In the genomic region with DNA sequence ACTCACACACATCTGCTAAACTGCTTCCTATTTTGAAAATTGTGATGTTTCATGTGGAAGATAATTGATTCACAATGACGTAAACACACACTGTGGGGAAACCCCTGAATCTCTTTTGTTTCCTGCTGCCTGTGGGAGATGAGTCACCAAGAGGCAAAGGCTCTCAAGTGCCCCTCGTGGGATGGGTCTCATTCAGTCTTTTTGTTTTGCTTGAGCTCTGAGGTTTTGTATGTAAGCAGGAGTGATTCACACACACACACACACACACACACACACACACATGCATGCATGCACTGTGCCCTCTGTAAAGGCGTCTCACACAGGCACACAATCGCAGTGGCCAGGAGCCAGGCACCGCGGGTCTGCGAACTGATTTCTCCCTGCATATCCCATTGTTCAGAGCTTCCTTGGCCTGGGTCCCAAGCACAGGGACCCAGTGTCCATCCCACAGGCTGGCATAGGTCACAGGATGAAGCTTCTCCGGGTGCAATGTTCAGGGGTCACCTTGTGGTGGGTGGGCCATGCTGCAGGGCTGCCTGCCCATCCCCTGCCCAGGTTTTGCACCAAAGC, we compare ENCODE assay signal across 8 cellular contexts. TPM values are rescaled to one million over a fixed set of nuclear protein-coding genes. Genes with fewer than 3 reads are reported as not detected.
DNase-seq lines count a peak whose midpoint lies in the region; ATAC-seq and TF ChIP-seq lines count a peak whose summit lies in the region.

No MANE protein-coding gene starts in this region.

- intact Hi-C loops in HCT116 (cut with micrococcal nuclease) (no loop called here), dorsolateral prefrontal cortex (cut with DNase I) (loop anchor here (1.0 to 10.0 kb wide), 2 partner anchors 45 to 50 kb away; no protein-coding TSS in a partner anchor), posterior cingulate gyrus (cut with DNase I) (loop anchor here (10.0 kb wide), 1 partner anchor 50 kb away; no protein-coding TSS in a partner anchor), body of pancreas (cut with DNase I) (no loop called here)
- intact Hi-C loops in activated CD4-positive, alpha-beta T cell treated with anti-CD3 and anti-CD28 coated beads, Interleukin-2, amount 10 ng/mL, durations not matched to agents 24 days and 14 days (cut with micrococcal nuclease), result loop anchor here (1.0 to 2.0 kb wide), 3 partner anchors 26 to 330 kb away; no protein-coding TSS in a partner anchor

- H2AFZ ChIP-seq in HCT116 (ENCODE audit: low read depth, low read length, poor library complexity, severe bottlenecking), result no peak overlapping the region

- ATAC-seq in HCT116 (no peak), body of pancreas (no peak)

- DNase-seq in GM10266 (ENCODE audit: extremely low spot score) (peak; percentile 88), HCT116 (ENCODE audit: low read depth, low spot score) (no peak), NB4 (ENCODE audit: low read depth) (peak; percentile 87), dorsolateral prefrontal cortex (peak in 5 of 10 donors; percentile 54 to 72 (median 55)), posterior cingulate gyrus (peak in 7 of 10 donors; percentile 6 to 90 (median 53)), NCI-H1694 (lab: John Stamatoyannopoulos, UW) (no peak), body of pancreas (no peak)
- DNase-seq in activated CD4-positive, alpha-beta T cell treated with anti-CD3 and anti-CD28 coated beads, Interleukin-2, amount 10 ng/mL, durations not matched to agents 24 days and 14 days, result peak; percentile 92

- H4K20me1 ChIP-seq in HCT116 (ENCODE audit: insufficient read depth), result no peaks in the 10 kb centered on the region

- no peaks in the 10 kb centered on the region for H3K36me3 Mint-ChIP-seq in activated CD4-positive, alpha-beta T cell treated with anti-CD3 and anti-CD28 coated beads, Interleukin-2, amount 10 ng/mL, durations not matched to agents 24 days and 14 days (ENCODE audit: low read depth)

- H3K27ac Mint-ChIP-seq in activated CD4-positive, alpha-beta T cell treated with anti-CD3 and anti-CD28 coated beads, Interleukin-2, amount 10 ng/mL, durations not matched to agents 24 days and 14 days, result peak overlapping the region; percentile 89

- peaks cover 20% of the 10 kb centered on the region for H3K4me1 Mint-ChIP-seq in activated CD4-positive, alpha-beta T cell treated with anti-CD3 and anti-CD28 coated beads, Interleukin-2, amount 10 ng/mL, durations not matched to agents 24 days and 14 days

- RAD21 ChIA-PET in HCT116 (lab: Charles Lee; ENCODE audit: low non-redundant PET in 1 of 2, low total read pairs in 2 of 2, uncharacterized antibody in 2 of 2, unreplicated experiment in 2 of 2), result no interaction called here

- H3K27me3 Mint-ChIP-seq in activated CD4-positive, alpha-beta T cell treated with anti-CD3 and anti-CD28 coated beads, Interleukin-2, amount 10 ng/mL, durations not matched to agents 24 days and 14 days, result peaks cover 21% of the 10 kb centered on the region

- no TSS peak for BruUV-seq in HCT116 (replicated peaks; lab: Mats Ljungman, UMichigan)

- H3K27me3 ChIP-seq in HCT116 (ENCODE audit: insufficient read depth, low read length) (no peaks in the 10 kb centered on the region), dorsolateral prefrontal cortex (peaks cover 0 to 5% (median 0%) of the 10 kb centered on the region in 45 donors), body of pancreas (no peaks in the 10 kb centered on the region)

- peak overlapping the region; percentile 14; the same call in 1 of the 2 replicates for H3K9ac ChIP-seq in HCT116 (ENCODE audit: low read length)

- peaks cover 0 to 41% of the 10 kb centered on the region in 2 experiments; a peak in 2 of 4 replicates for H3K4me1 ChIP-seq in HCT116 (ENCODE audit: control insufficient read depth in 1 of 2, insufficient read depth in 2 of 2, low read length in 2 of 2)
- H3K4me1 ChIP-seq in body of pancreas, result no peaks in the 10 kb centered on the region

- no peaks in the 10 kb centered on the region for H3K79me2 ChIP-seq in HCT116 (ENCODE audit: insufficient read depth, low read length)

- CTCF ChIA-PET in HCT116 (lab: Charles Lee), result no interaction called here

- H3K4me3 ChIP-seq in HCT116 (replicated peaks in 1 of 2; ENCODE audit: low read depth in 1 of 2, low read length in 2 of 2), result no peak overlapping the region
- no peak overlapping the region for H3K4me3 ChIP-seq in NB4 (ENCODE audit: low read depth, low read length)
- no peak overlapping the region for H3K4me3 ChIP-seq in dorsolateral prefrontal cortex
- H3K4me3 ChIP-seq in body of pancreas, result no peak overlapping the region

- no peaks in the 10 kb centered on the region for H3K9me2 ChIP-seq in HCT116 (ENCODE audit: insufficient read depth)

- no peak for TF ChIP-seq POLR2A in HCT116 (IDR thresholded peaks at IDR 0.05; ENCODE audit: borderline replicate concordance, extremely low read depth, insufficient read depth, insufficient read length)
- no peak for TF ChIP-seq POLR2A in NB4 (IDR thresholded peaks at IDR 0.05; ENCODE audit: extremely low read depth, insufficient read length)
- no peak for TF ChIP-seq POLR2A in body of pancreas (IDR thresholded peaks at IDR 0.05)

- POLR2A ChIA-PET in HCT116 (lab: Charles Lee), result no interaction called here

- no peaks in the 10 kb centered on the region for H3K9me3 Mint-ChIP-seq in activated CD4-positive, alpha-beta T cell treated with anti-CD3 and anti-CD28 coated beads, Interleukin-2, amount 10 ng/mL, durations not matched to agents 24 days and 14 days

- WGBS in body of pancreas, 2 donors, result 61 to 63% methylated on average over 5 to 8 of the region's 8 CpGs

- TF ChIP-seq RAD21 in HCT116 (IDR thresholded peaks at IDR 0.05; ENCODE audit: low read depth), result no peak

- H3K36me3 ChIP-seq in HCT116 (ENCODE audit: control insufficient read depth in 1 of 2, insufficient read depth in 2 of 2, low read length in 2 of 2) (no peaks in the 10 kb centered on the region), body of pancreas (replicated peaks in 1 of 2; ENCODE audit: insufficient read depth in 1 of 2, low read depth in 2 of 2) (no peaks in the 10 kb centered on the region)

- H3K4me2 ChIP-seq in HCT116 (ENCODE audit: low read length), result peak overlapping the region; percentile 33

- no peak overlapping the region for H3K27ac ChIP-seq in HCT116 (ENCODE audit: low read depth, low read length)
- H3K27ac ChIP-seq in dorsolateral prefrontal cortex, result peak overlapping the region in 58 of 59 donors; percentile 42 to 95 (median 86)
- no peak overlapping the region for H3K27ac ChIP-seq in body of pancreas

- H3K4me3 Mint-ChIP-seq in activated CD4-positive, alpha-beta T cell treated with anti-CD3 and anti-CD28 coated beads, Interleukin-2, amount 10 ng/mL, durations not matched to agents 24 days and 14 days, result peak overlapping the region; percentile 71

- H3K9me3 ChIP-seq in HCT116 (ENCODE audit: control insufficient read depth in 1 of 2, insufficient read depth in 1 of 2, low read depth in 1 of 2, low read length in 2 of 2) (no peaks in the 10 kb centered on the region), body of pancreas (no peaks in the 10 kb centered on the region)

- TF ChIP-seq CTCF in GM10266 (IDR thresholded peaks at IDR 0.05; ENCODE audit: control insufficient read depth, insufficient read depth, low read depth, missing control alignments) (peak; percentile 17), HCT116 (IDR thresholded peaks at IDR 0.05 in 2 of 3, conservative IDR thresholded peaks at IDR 0.05 in 1 of 3; ENCODE audit: borderline replicate concordance in 1 of 3, insufficient read depth in 1 of 3, low read depth in 2 of 3, low read length in 2 of 3) (no peak), NB4 (IDR thresholded peaks at IDR 0.05; ENCODE audit: low read depth, low read length) (no peak), dorsolateral prefrontal cortex (IDR thresholded peaks at IDR 0.05 in 54 of 56, conservative IDR thresholded peaks at IDR 0.05 in 2 of 56; ENCODE audit: low read depth in 1 of 56, partially characterized antibody in 56 of 56) (no peak), body of pancreas (IDR thresholded peaks at IDR 0.05) (no peak)

TF ChIP-seq in HCT116, 20 proteins besides CTCF, POLR2A, EP300 and RAD21:
- TF ChIP-seq TCF7L2 (IDR thresholded peaks at IDR 0.05; ENCODE audit: borderline replicate concordance, extremely low read depth, insufficient read depth, insufficient read length) (no peak), CBX3 (IDR thresholded peaks at IDR 0.05; ENCODE audit: low read depth) (no peak), YY1 (IDR thresholded peaks at IDR 0.05; ENCODE audit: extremely low read depth, insufficient replicate concordance, low read depth, low read length) (no peak), SRF (IDR thresholded peaks at IDR 0.05; ENCODE audit: low read depth) (no peak), EGR1 (IDR thresholded peaks at IDR 0.05; ENCODE audit: low read depth) (no peak), CEBPB (IDR thresholded peaks at IDR 0.05; ENCODE audit: low read depth) (no peak)
- TF ChIP-seq, protein P1, sequence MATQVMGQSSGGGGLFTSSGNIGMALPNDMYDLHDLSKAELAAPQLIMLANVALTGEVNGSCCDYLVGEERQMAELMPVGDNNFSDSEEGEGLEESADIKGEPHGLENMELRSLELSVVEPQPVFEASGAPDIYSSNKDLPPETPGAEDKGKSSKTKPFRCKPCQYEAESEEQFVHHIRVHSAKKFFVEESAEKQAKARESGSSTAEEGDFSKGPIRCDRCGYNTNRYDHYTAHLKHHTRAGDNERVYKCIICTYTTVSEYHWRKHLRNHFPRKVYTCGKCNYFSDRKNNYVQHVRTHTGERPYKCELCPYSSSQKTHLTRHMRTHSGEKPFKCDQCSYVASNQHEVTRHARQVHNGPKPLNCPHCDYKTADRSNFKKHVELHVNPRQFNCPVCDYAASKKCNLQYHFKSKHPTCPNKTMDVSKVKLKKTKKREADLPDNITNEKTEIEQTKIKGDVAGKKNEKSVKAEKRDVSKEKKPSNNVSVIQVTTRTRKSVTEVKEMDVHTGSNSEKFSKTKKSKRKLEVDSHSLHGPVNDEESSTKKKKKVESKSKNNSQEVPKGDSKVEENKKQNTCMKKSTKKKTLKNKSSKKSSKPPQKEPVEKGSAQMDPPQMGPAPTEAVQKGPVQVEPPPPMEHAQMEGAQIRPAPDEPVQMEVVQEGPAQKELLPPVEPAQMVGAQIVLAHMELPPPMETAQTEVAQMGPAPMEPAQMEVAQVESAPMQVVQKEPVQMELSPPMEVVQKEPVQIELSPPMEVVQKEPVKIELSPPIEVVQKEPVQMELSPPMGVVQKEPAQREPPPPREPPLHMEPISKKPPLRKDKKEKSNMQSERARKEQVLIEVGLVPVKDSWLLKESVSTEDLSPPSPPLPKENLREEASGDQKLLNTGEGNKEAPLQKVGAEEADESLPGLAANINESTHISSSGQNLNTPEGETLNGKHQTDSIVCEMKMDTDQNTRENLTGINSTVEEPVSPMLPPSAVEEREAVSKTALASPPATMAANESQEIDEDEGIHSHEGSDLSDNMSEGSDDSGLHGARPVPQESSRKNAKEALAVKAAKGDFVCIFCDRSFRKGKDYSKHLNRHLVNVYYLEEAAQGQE (IDR thresholded peaks at IDR 0.05; ENCODE audit: low read depth), result no peak

RNA-seq across cellular contexts. Expression of a gene that starts 12.1 kb away (rescaled TPM):
- 26.6 TPM for total RNA-seq in HCT116 (2021; ENCODE audit: unreplicated experiment)
- 13.6 and 18.0 TPM in 2 replicates for polyA plus RNA-seq in HCT116 (2012)
- 0.07 and 0.31 TPM in 2 replicates for total RNA-seq in activated CD4-positive, alpha-beta T cell treated with anti-CD3 and anti-CD28 coated beads, Interleukin-2, amount 10 ng/mL, durations not matched to agents 24 days and 14 days
- 100 to 1,000 TPM; 155 to 336 (median 251) TPM for total RNA-seq in dorsolateral prefrontal cortex
- total RNA-seq in body of pancreas, result 10 to 100 TPM; 28.8 to 39.9 TPM

Comparison
In these comparisons a context has a peak if more than half of its experiments do, and no peak if none do; other contexts are left out.
1. DNase-seq: peak in GM10266 (single experiment), NB4 (single experiment), activated CD4-positive, alpha-beta T cell treated with anti-CD3 and anti-CD28 coated beads, Interleukin-2, amount 10 ng/mL, durations not matched to agents 24 days and 14 days (single experiment) and posterior cingulate gyrus (7 of 10); none in HCT116 (single experiment), NCI-H1694 (single experiment) and body of pancreas (0 of 4).
2. H3K27ac ChIP-seq: peak in dorsolateral prefrontal cortex (58 of 59); none in HCT116 (single experiment) and body of pancreas (0 of 4).
3. RNA of a gene that starts 12.1 kb away (total RNA-seq): 155 to 336 TPM in dorsolateral prefrontal cortex, 28.8 to 39.9 TPM in body of pancreas and 26.6 TPM in HCT116 (single experiment); 0.07 to 0.31 TPM in activated CD4-positive, alpha-beta T cell treated with anti-CD3 and anti-CD28 coated beads, Interleukin-2, amount 10 ng/mL, durations not matched to agents 24 days and 14 days; every median in the first group is over 10 times any median in the second.
4. intact Hi-C loops: an anchor here in activated CD4-positive, alpha-beta T cell treated with anti-CD3 and anti-CD28 coated beads, Interleukin-2, amount 10 ng/mL, durations not matched to agents 24 days and 14 days (1.0 to 2.0 kb wide), dorsolateral prefrontal cortex (1.0 to 10.0 kb wide) and posterior cingulate gyrus (10.0 kb wide); none called in HCT116 and body of pancreas.